In genomic region chr2:27672723-27673486, GRCh38 we compare ENCODE assay signal across 16 cellular contexts. TPM values are rescaled to one million over a fixed set of nuclear protein-coding genes. Genes with fewer than 3 reads are reported as not detected.
A peak's percentile ranks its signal among the peaks of the same experiment; 100 is the strongest.
DNase-seq lines count a peak whose midpoint lies in the region; ATAC-seq, FAIRE-seq and TF ChIP-seq lines count a peak whose summit lies in the region.
"Had no signal": no experiment of that assay in that cellular context is flagged by ENCODE, and none has a peak within 500 bp of the region (broad histone marks: within the 10 kb centered on the region; RNA-seq: fewer than 3 reads in every experiment).

No MANE protein-coding gene starts in this region.

- H3K36me3 Mint-ChIP-seq in activated T-cell treated with anti-CD3 and anti-CD28 coated beads, Interleukin-2, amount 50 U/mL, for 72 hours (ENCODE audit: insufficient read depth in 2 of 2) = peaks cover 6 to 29% of the 10 kb centered on the region in 2 donors
- peaks cover 86% of the 10 kb centered on the region for H3K36me3 Mint-ChIP-seq in activated T-cell treated with anti-CD3 and anti-CD28 coated beads, Interleukin-2, amount 50 U/mL, for 24 hours (ENCODE audit: low read depth)
- peaks cover 100% of the 10 kb centered on the region for H3K36me3 Mint-ChIP-seq in stimulated activated effector memory CD8-positive, alpha-beta T cell treated with anti-CD3 and anti-CD28 coated beads, Interleukin-12 subunit alpha, Interleukin-12 subunit beta, amount 100 ng/mL, for 72 hours

- H3K4ac ChIP-seq in trophoblast cell (ENCODE audit: low read depth, low read length) = no peak overlapping the region

- no peak for TF ChIP-seq EP300 in K562 (IDR thresholded peaks at IDR 0.05; ENCODE audit: low read length)

- TF ChIP-seq CTCF in K562 (IDR thresholded peaks at IDR 0.05 in 2 of 3, conservative IDR thresholded peaks at IDR 0.05 in 1 of 3; ENCODE audit: insufficient read depth in 2 of 3, low read depth in 1 of 3, low read length in 3 of 3) (no peak), ascending aorta (IDR thresholded peaks at IDR 0.05) (no peak)

- BruUV-seq in K562 (replicated peaks; lab: Mats Ljungman, UMichigan) = TSS peak; percentile 8

- no peak overlapping the region for H4K12ac ChIP-seq in trophoblast cell (ENCODE audit: low read depth, low read length)

- no peak overlapping the region for H2BK12ac ChIP-seq in trophoblast cell (ENCODE audit: low read length)

- no peak overlapping the region for H2BK5ac ChIP-seq in trophoblast cell (ENCODE audit: low read depth, low read length, poor library complexity)

- no peaks in the 10 kb centered on the region for H3K79me1 ChIP-seq in trophoblast cell (ENCODE audit: low read length)

- H3K9ac ChIP-seq in K562 (ENCODE audit: insufficient read depth in 1 of 2, low read depth in 2 of 2, low read length in 2 of 2) = no peak overlapping the region
- H3K9ac ChIP-seq in trophoblast cell (ENCODE audit: low read length) = no peak overlapping the region

- H3K27me3 ChIP-seq in K562 (ENCODE audit: control insufficient read depth in 2 of 2, insufficient read depth in 2 of 2, low read length in 2 of 2) (no peaks in the 10 kb centered on the region), trophoblast cell (ENCODE audit: insufficient read depth, low read length) (no peaks in the 10 kb centered on the region), ascending aorta (no peaks in the 10 kb centered on the region)

- no peaks in the 10 kb centered on the region for H3K9me1 ChIP-seq in K562 (ENCODE audit: control insufficient read depth, insufficient read depth, low read length)

- no peak overlapping the region for H4K91ac ChIP-seq in trophoblast cell (ENCODE audit: low read depth, low read length)

- no peak overlapping the region for H3K18ac ChIP-seq in trophoblast cell (ENCODE audit: low read length)

- no peak overlapping the region for H3K4me3 Mint-ChIP-seq in activated T-cell treated with anti-CD3 and anti-CD28 coated beads, Interleukin-2, amount 50 U/mL, for 72 hours
- H3K4me3 Mint-ChIP-seq in activated T-cell treated with anti-CD3 and anti-CD28 coated beads, Interleukin-2, amount 50 U/mL, for 24 hours = no peak overlapping the region
- H3K4me3 Mint-ChIP-seq in stimulated activated effector memory CD8-positive, alpha-beta T cell treated with anti-CD3 and anti-CD28 coated beads, Interleukin-12 subunit alpha, Interleukin-12 subunit beta, amount 100 ng/mL, for 72 hours = no peak overlapping the region
- H3K4me3 Mint-ChIP-seq: CD14-positive monocyte had no signal

- H4K8ac ChIP-seq in trophoblast cell (ENCODE audit: low read depth, low read length) = no peak overlapping the region

- H3K9me3 ChIP-seq in K562 (replicated peaks; ENCODE audit: control insufficient read depth, insufficient read depth, low read depth, low read length) = no peaks in the 10 kb centered on the region
- H3K9me3 ChIP-seq in trophoblast cell (ENCODE audit: insufficient read depth, low read depth, low read length) = no peaks in the 10 kb centered on the region
- H3K9me3 ChIP-seq in ascending aorta = no peaks in the 10 kb centered on the region

- TF ChIP-seq POLR2A in K562 (conservative IDR thresholded peaks at IDR 0.05) = no peak

- H3K23ac ChIP-seq in trophoblast cell (ENCODE audit: low read length) = no peak overlapping the region

- H3K27ac ChIP-seq in K562 (ENCODE audit: extremely low read depth, low read depth, low read length) (no peak overlapping the region), trophoblast cell (ENCODE audit: low read depth, low read length) (no peak overlapping the region), ascending aorta (no peak overlapping the region)

- FAIRE-seq in K562 (lab: Jason Lieb, UNC) = no peak

- no peaks in the 10 kb centered on the region for H4K20me1 ChIP-seq in K562 (replicated peaks; ENCODE audit: control insufficient read depth, insufficient read depth, low read length)

- no peak for ATAC-seq in activated T-cell treated with anti-CD3 and anti-CD28 coated beads, Interleukin-2, amount 50 U/mL, for 72 hours (replicated peaks in 1 of 2)
- no peak for ATAC-seq in K562
- no peak for ATAC-seq in stimulated activated effector memory CD8-positive, alpha-beta T cell treated with anti-CD3 and anti-CD28 coated beads, Interleukin-12 subunit alpha, Interleukin-12 subunit beta, amount 100 ng/mL, for 72 hours
- ATAC-seq: SK-N-SH treated with all-trans-retinoic acid at 6 μM for 48 hours had no signal

- in situ Hi-C loops in K562 (cut with MboI) = no loop called here

- no peak overlapping the region for H2BK120ac ChIP-seq in trophoblast cell (ENCODE audit: insufficient read depth, low read length, poor library complexity)

- H3K4me3 ChIP-seq in K562 = no peak overlapping the region
- H3K4me3 ChIP-seq in trophoblast cell (ENCODE audit: low read depth, low read length) = no peak overlapping the region
- H3K4me3 ChIP-seq in ascending aorta = no peak overlapping the region

- H3K4me2 ChIP-seq in K562 (ENCODE audit: insufficient read depth, low read length) = no peak overlapping the region
- H3K4me2 ChIP-seq in trophoblast cell (ENCODE audit: low read length) = no peak overlapping the region

- H3K36me3 ChIP-seq in K562 (ENCODE audit: control insufficient read depth, insufficient read depth, low read length) (peaks cover 67% of the 10 kb centered on the region), trophoblast cell (ENCODE audit: control insufficient read depth in 1 of 2, insufficient read depth in 2 of 2, low read length in 2 of 2) (peaks cover 13 to 15% of the 10 kb centered on the region in 2 experiments), ascending aorta (peaks cover 58 to 81% of the 10 kb centered on the region in 2 donors)

- 63% methylated on average over 5 of the region's 5 CpGs for WGBS in K562 (ENCODE audit: insufficient coverage, low coverage, missing lambda C conversion rate)
- WGBS in trophoblast cell (ENCODE audit: extremely low coverage, insufficient coverage, insufficient read length) = no CpG with 5 or more reads among the region's 5 CpGs

- H2AFZ ChIP-seq in K562 (ENCODE audit: low read depth, low read length) (no peak overlapping the region), trophoblast cell (ENCODE audit: insufficient read depth, low read length, poor library complexity) (no peak overlapping the region)

- no peak for TF ChIP-seq RAD21 in K562 (CRISPR knock-in tag; conservative IDR thresholded peaks at IDR 0.05 in 1 of 2, IDR thresholded peaks at IDR 0.05 in 1 of 2)

- DNase-seq in activated T-cell treated with anti-CD3 and anti-CD28 coated beads, Interleukin-2, amount 50 U/mL, for 72 hours = no peak
- DNase-seq in activated T-cell treated with anti-CD3 and anti-CD28 coated beads, Interleukin-2, amount 50 U/mL, for 24 hours = no peak
- DNase-seq in K562 (ENCODE audit: extremely low read depth in 1 of 4, low spot score in 3 of 4) (no peak), myocyte (ENCODE audit: low read depth) (peak; percentile 63), T-helper 1 cell (no peak), trophoblast cell (no peak), ascending aorta (ENCODE audit: low spot score in 2 of 2) (no peak)
- no peak for DNase-seq in stimulated activated effector memory CD8-positive, alpha-beta T cell treated with anti-CD3 and anti-CD28 coated beads, Interleukin-12 subunit alpha, Interleukin-12 subunit beta, amount 100 ng/mL, for 72 hours (ENCODE audit: low spot score in 2 of 2)
- DNase-seq: COR-L47, IMR-90, NCI-H1417 treated with DMSO at 0.1 percent for 48 hours, NCI-H446 treated with DMSO at 0.1 percent for 48 hours, NCI-H748 treated with DMSO at 0.1 percent for 48 hours, SHP77 had no signal

- CTCF ChIA-PET in K562 (lab: Yijun Ruan, JAX; ENCODE audit: low intra/inter-chr PET ratio) = no interaction called here

- no peaks in the 10 kb centered on the region for H3K9me3 Mint-ChIP-seq in activated T-cell treated with anti-CD3 and anti-CD28 coated beads, Interleukin-2, amount 50 U/mL, for 72 hours
- H3K9me3 Mint-ChIP-seq in activated T-cell treated with anti-CD3 and anti-CD28 coated beads, Interleukin-2, amount 50 U/mL, for 24 hours = no peaks in the 10 kb centered on the region
- no peaks in the 10 kb centered on the region for H3K9me3 Mint-ChIP-seq in stimulated activated effector memory CD8-positive, alpha-beta T cell treated with anti-CD3 and anti-CD28 coated beads, Interleukin-12 subunit alpha, Interleukin-12 subunit beta, amount 100 ng/mL, for 72 hours
- H3K9me3 Mint-ChIP-seq: CD14-positive monocyte had no signal

- H3K27me3 Mint-ChIP-seq in activated T-cell treated with anti-CD3 and anti-CD28 coated beads, Interleukin-2, amount 50 U/mL, for 72 hours (ENCODE audit: low read depth) = no peaks in the 10 kb centered on the region
- no peaks in the 10 kb centered on the region for H3K27me3 Mint-ChIP-seq in activated T-cell treated with anti-CD3 and anti-CD28 coated beads, Interleukin-2, amount 50 U/mL, for 24 hours

- H3K4me1 ChIP-seq in K562 (replicated peaks in 1 of 2; ENCODE audit: control insufficient read depth in 2 of 2, insufficient read depth in 2 of 2, low read length in 2 of 2) (no peaks in the 10 kb centered on the region), trophoblast cell (ENCODE audit: control insufficient read depth in 1 of 2, insufficient read depth in 2 of 2, low read length in 2 of 2) (no peaks in the 10 kb centered on the region), ascending aorta (no peaks in the 10 kb centered on the region)

- POLR2A ChIA-PET in K562 (lab: Yijun Ruan, JAX) = interaction anchor here (1.2 kb wide), 1 partner anchor 263 kb away, joined by 3 read pairs; the partner anchor contains the start of gene PPM1G

- H3K79me2 ChIP-seq in K562 (ENCODE audit: control insufficient read depth, insufficient read depth, low read length) (no peaks in the 10 kb centered on the region), trophoblast cell (ENCODE audit: control insufficient read depth, insufficient read depth, low read length, poor library complexity) (no peaks in the 10 kb centered on the region)

- H3K14ac ChIP-seq in trophoblast cell (ENCODE audit: low read length) = no peak overlapping the region

- intact Hi-C loops in K562 (cut with micrococcal nuclease) = no loop called here
- intact Hi-C loops in ascending aorta (cut with DNase I) = no loop called here

- H2AK5ac ChIP-seq in trophoblast cell (ENCODE audit: low read length) = no peak overlapping the region

- H3K27ac Mint-ChIP-seq in activated T-cell treated with anti-CD3 and anti-CD28 coated beads, Interleukin-2, amount 50 U/mL, for 72 hours = peak overlapping the region; percentile 80
- no peak overlapping the region for H3K27ac Mint-ChIP-seq in activated T-cell treated with anti-CD3 and anti-CD28 coated beads, Interleukin-2, amount 50 U/mL, for 24 hours
- peak overlapping the region; percentile 9 for H3K27ac Mint-ChIP-seq in stimulated activated effector memory CD8-positive, alpha-beta T cell treated with anti-CD3 and anti-CD28 coated beads, Interleukin-12 subunit alpha, Interleukin-12 subunit beta, amount 100 ng/mL, for 72 hours
- H3K27ac Mint-ChIP-seq: CD14-positive monocyte had no signal

- peaks cover 9% of the 10 kb centered on the region for H3K4me1 Mint-ChIP-seq in activated T-cell treated with anti-CD3 and anti-CD28 coated beads, Interleukin-2, amount 50 U/mL, for 72 hours (ENCODE audit: low read depth)
- H3K4me1 Mint-ChIP-seq in activated T-cell treated with anti-CD3 and anti-CD28 coated beads, Interleukin-2, amount 50 U/mL, for 24 hours (ENCODE audit: low read depth) = peaks cover 11% of the 10 kb centered on the region
- peaks cover 12% of the 10 kb centered on the region for H3K4me1 Mint-ChIP-seq in stimulated activated effector memory CD8-positive, alpha-beta T cell treated with anti-CD3 and anti-CD28 coated beads, Interleukin-12 subunit alpha, Interleukin-12 subunit beta, amount 100 ng/mL, for 72 hours

RNA-seq across cellular contexts. Expression of gene SLC4A1AP, which starts 9.2 kb away (rescaled TPM):
- 10 to 100 TPM; 32.3 to 33.8 TPM for total RNA-seq in activated T-cell treated with anti-CD3 and anti-CD28 coated beads, Interleukin-2, amount 50 U/mL, for 72 hours
- 12.6 and 30.6 TPM in 2 replicates for total RNA-seq in K562 (2011; cell fraction: chromatin; rRNA removed; ENCODE audit: low replicate concordance)
- 8.3 and 9.2 TPM in 2 replicates for total RNA-seq in K562 (2011; cell fraction: nucleolus; rRNA removed)
- total RNA-seq in K562 (2011; cell fraction: nucleoplasm; rRNA removed) = 13.4 and 13.7 TPM in 2 replicates
- 33.0 and 35.9 TPM in 2 replicates for total RNA-seq in K562 (2014; rRNA removed)
- 35.3 and 38.5 TPM in 2 replicates for total RNA-seq in K562 (2014; rRNA removed; fragmentation: Illumina TruSeq; extraction: Trizol)
- total RNA-seq in K562 (2015; rRNA removed; fragmentation: Illumina TruSeq; extraction: Trizol) = 36.1 and 40.5 TPM in 2 replicates
- total RNA-seq in K562 (2021) = 23.4 and 25.6 TPM in 2 replicates
- polyA plus RNA-seq in K562 (2011; rRNA removed) = 14.8 and 16.6 TPM in 2 replicates
- polyA plus RNA-seq in K562 (2011; cell fraction: cytosol; rRNA removed) = 9.9 and 13.5 TPM in 2 replicates
- 10.7 and 11.9 TPM in 2 replicates for polyA plus RNA-seq in K562 (2011; cell fraction: nucleus; rRNA removed)
- polyA plus RNA-seq in K562 (2012) = 21.8 and 23.1 TPM in 2 replicates
- polyA plus RNA-seq in K562 (2014; fragmentation: Illumina TruSeq; extraction: Trizol) = 36.2 and 39.9 TPM in 2 replicates
- polyA plus RNA-seq in K562 (2014; fragmentation: Nextera tagmentation; extraction: Ambion mirVana) = 10 to 100 TPM in 1 of 2 experiments, 1 to 10 TPM in 1; 8.1 to 13.3 TPM
- polyA plus RNA-seq in K562 (2014; rRNA removed) = 33.7 and 37.0 TPM in 2 replicates
- 15.4 and 15.9 TPM in 2 replicates for polyA minus RNA-seq in K562 (2011; rRNA and poly(A)+ RNA removed)
- 9.6 and 13.6 TPM in 2 replicates for polyA minus RNA-seq in K562 (2011; cell fraction: cytosol; rRNA and poly(A)+ RNA removed)
- polyA minus RNA-seq in K562 (2011; cell fraction: nucleus; rRNA and poly(A)+ RNA removed) = 8.3 and 14.3 TPM in 2 replicates
- 34.7 and 41.2 TPM in 2 replicates for total RNA-seq in myocyte
- polyA plus RNA-seq in myocyte (2012) = 18.0 TPM
- 22.4 and 23.3 TPM in 2 replicates for polyA plus RNA-seq in trophoblast cell (2013)
- 26.8 TPM for total RNA-seq in ascending aorta

RNA-seq across cellular contexts. Expression of gene SUPT7L, which starts 9.5 kb away (rescaled TPM):
- total RNA-seq in activated T-cell treated with anti-CD3 and anti-CD28 coated beads, Interleukin-2, amount 50 U/mL, for 72 hours = 10 to 100 TPM; 45.0 to 48.9 TPM
- total RNA-seq in K562 (2011; cell fraction: chromatin; rRNA removed; ENCODE audit: low replicate concordance) = 36.5 and 68.4 TPM in 2 replicates
- 43.0 and 53.8 TPM in 2 replicates for total RNA-seq in K562 (2011; cell fraction: nucleolus; rRNA removed)
- 48.5 and 58.2 TPM in 2 replicates for total RNA-seq in K562 (2011; cell fraction: nucleoplasm; rRNA removed)
- total RNA-seq in K562 (2014; rRNA removed) (22.0 and 28.6 TPM in 2 replicates), K562 (2014; rRNA removed; fragmentation: Illumina TruSeq; extraction: Trizol) (39.6 and 40.3 TPM in 2 replicates), K562 (2015; rRNA removed; fragmentation: Illumina TruSeq; extraction: Trizol) (39.6 and 40.2 TPM in 2 replicates), K562 (2021) (38.1 and 38.6 TPM in 2 replicates), myocyte (35.4 and 44.0 TPM in 2 replicates), ascending aorta (6.1 TPM)
- polyA plus RNA-seq in K562 (2011; rRNA removed) (72.8 and 82.6 TPM in 2 replicates), K562 (2014; fragmentation: Illumina TruSeq; extraction: Trizol) (52.6 and 58.8 TPM in 2 replicates), K562 (2014; fragmentation: Nextera tagmentation; extraction: Ambion mirVana) (10 to 100 TPM; 25.1 to 40.1 TPM), K562 (2014; rRNA removed) (46.2 and 50.8 TPM in 2 replicates)
- 44.5 and 62.1 TPM in 2 replicates for polyA plus RNA-seq in K562 (2011; cell fraction: cytosol; rRNA removed)
- polyA plus RNA-seq in K562 (2011; cell fraction: nucleus; rRNA removed) = 185 and 214 TPM in 2 replicates
- polyA plus RNA-seq in K562 (2012) = 32.5 and 61.1 TPM in 2 replicates
- polyA minus RNA-seq in K562 (2011; rRNA and poly(A)+ RNA removed) = 40.4 and 42.9 TPM in 2 replicates
- 26.5 and 30.2 TPM in 2 replicates for polyA minus RNA-seq in K562 (2011; cell fraction: cytosol; rRNA and poly(A)+ RNA removed)
- polyA minus RNA-seq in K562 (2011; cell fraction: nucleus; rRNA and poly(A)+ RNA removed) = 58.3 and 79.8 TPM in 2 replicates
- polyA plus RNA-seq in myocyte (2012) = 38.0 TPM
- 28.1 and 28.7 TPM in 2 replicates for polyA plus RNA-seq in trophoblast cell (2013)

RNA-seq across cellular contexts. Expression of gene GPN1, which starts 44.1 kb away (rescaled TPM):
- 10 to 100 TPM; 43.6 to 45.9 TPM for total RNA-seq in activated T-cell treated with anti-CD3 and anti-CD28 coated beads, Interleukin-2, amount 50 U/mL, for 72 hours
- 32.8 and 34.8 TPM in 2 replicates for total RNA-seq in K562 (2011; cell fraction: chromatin; rRNA removed; ENCODE audit: low replicate concordance)
- total RNA-seq in K562 (2011; cell fraction: nucleolus; rRNA removed) = 26.7 and 30.8 TPM in 2 replicates
- total RNA-seq in K562 (2011; cell fraction: nucleoplasm; rRNA removed) = 38.6 and 50.1 TPM in 2 replicates
- 23.4 and 34.7 TPM in 2 replicates for total RNA-seq in K562 (2014; rRNA removed)
- total RNA-seq in K562 (2014; rRNA removed; fragmentation: Illumina TruSeq; extraction: Trizol) = 48.2 and 54.7 TPM in 2 replicates
- 41.9 and 43.6 TPM in 2 replicates for total RNA-seq in K562 (2015; rRNA removed; fragmentation: Illumina TruSeq; extraction: Trizol)
- 39.6 and 40.4 TPM in 2 replicates for total RNA-seq in K562 (2021)
- polyA plus RNA-seq in K562 (2011; rRNA removed) = 80.4 and 98.1 TPM in 2 replicates
- 34.8 and 49.4 TPM in 2 replicates for polyA plus RNA-seq in K562 (2011; cell fraction: cytosol; rRNA removed)
- 24.9 and 35.2 TPM in 2 replicates for polyA plus RNA-seq in K562 (2011; cell fraction: nucleus; rRNA removed)
- 38.9 and 47.2 TPM in 2 replicates for polyA plus RNA-seq in K562 (2012)
- 58.2 and 64.9 TPM in 2 replicates for polyA plus RNA-seq in K562 (2014; fragmentation: Illumina TruSeq; extraction: Trizol)
- 100 to 1,000 TPM; 131 to 171 TPM for polyA plus RNA-seq in K562 (2014; fragmentation: Nextera tagmentation; extraction: Ambion mirVana)
- polyA plus RNA-seq in K562 (2014; rRNA removed) = 43.7 and 45.8 TPM in 2 replicates
- polyA minus RNA-seq in K562 (2011; rRNA and poly(A)+ RNA removed) = 69.4 and 75.5 TPM in 2 replicates
- 13.7 and 33.6 TPM in 2 replicates for polyA minus RNA-seq in K562 (2011; cell fraction: cytosol; rRNA and poly(A)+ RNA removed)
- polyA minus RNA-seq in K562 (2011; cell fraction: nucleus; rRNA and poly(A)+ RNA removed) = 28.9 and 39.1 TPM in 2 replicates
- 26.7 and 29.0 TPM in 2 replicates for total RNA-seq in myocyte
- 37.6 TPM for polyA plus RNA-seq in myocyte (2012)
- 26.9 and 28.9 TPM in 2 replicates for polyA plus RNA-seq in trophoblast cell (2013)
- total RNA-seq in ascending aorta = 13.1 TPM

RNA-seq across cellular contexts. Expression of gene CCDC121, which starts 44.1 kb away (rescaled TPM):
- under 1 TPM in 1 of 2 donors, not detected in 1; 0.28 TPM for total RNA-seq in activated T-cell treated with anti-CD3 and anti-CD28 coated beads, Interleukin-2, amount 50 U/mL, for 72 hours
- 3.0 and 6.7 TPM in 2 replicates for total RNA-seq in K562 (2011; cell fraction: chromatin; rRNA removed; ENCODE audit: low replicate concordance)
- total RNA-seq in K562 (2011; cell fraction: nucleolus; rRNA removed) = 2.2 and 3.0 TPM in 2 replicates
- total RNA-seq in K562 (2011; cell fraction: nucleoplasm; rRNA removed) = 3.1 and 3.9 TPM in 2 replicates
- total RNA-seq in K562 (2014; rRNA removed) (3.3 and 5.2 TPM in 2 replicates), K562 (2014; rRNA removed; fragmentation: Illumina TruSeq; extraction: Trizol) (4.2 TPM in 2 replicates), K562 (2015; rRNA removed; fragmentation: Illumina TruSeq; extraction: Trizol) (4.1 TPM in 2 replicates), K562 (2021) (3.3 TPM in 2 replicates), myocyte (1.8 and 3.0 TPM in 2 replicates), ascending aorta (8.0 TPM)
- polyA plus RNA-seq in K562 (2011; rRNA removed) (4.4 TPM in 2 replicates), K562 (2014; fragmentation: Illumina TruSeq; extraction: Trizol) (4.7 and 5.2 TPM in 2 replicates), K562 (2014; fragmentation: Nextera tagmentation; extraction: Ambion mirVana) (1 to 10 TPM; 2.2 to 4.2 TPM), K562 (2014; rRNA removed) (3.2 and 3.4 TPM in 2 replicates)
- 1.3 and 2.2 TPM in 2 replicates for polyA plus RNA-seq in K562 (2011; cell fraction: cytosol; rRNA removed)
- 2.9 and 5.5 TPM in 2 replicates for polyA plus RNA-seq in K562 (2011; cell fraction: nucleus; rRNA removed)
- 2.5 and 4.2 TPM in 2 replicates for polyA plus RNA-seq in K562 (2012)
- polyA minus RNA-seq in K562 (2011; rRNA and poly(A)+ RNA removed) = 2.6 and 3.7 TPM in 2 replicates
- polyA minus RNA-seq in K562 (2011; cell fraction: cytosol; rRNA and poly(A)+ RNA removed) = 1.2 and 1.5 TPM in 2 replicates
- polyA minus RNA-seq in K562 (2011; cell fraction: nucleus; rRNA and poly(A)+ RNA removed) = 2.8 and 6.2 TPM in 2 replicates
- polyA plus RNA-seq in myocyte (2012) = 1.2 TPM
- 2.1 and 2.7 TPM in 2 replicates for polyA plus RNA-seq in trophoblast cell (2013)
